In genomic region chrX:120560842-120561633, GRCh38 we compare ENCODE assay signal across 8 cellular contexts. TPM values are rescaled to one million over a fixed set of nuclear protein-coding genes. Genes with fewer than 3 reads are reported as not detected.
A peak's percentile ranks its signal among the peaks of the same experiment; 100 is the strongest.
DNase-seq lines count a peak whose midpoint lies in the region; TF ChIP-seq lines count a peak whose summit lies in the region.

Gene CUL4B, minus strand, starts transcription at chrX:120560962. Its CDS starts 324 bp downstream, at chrX:120560638.

- no peaks in the 10 kb centered on the region for H3K36me3 ChIP-seq in CD8-positive, alpha-beta memory T cell (ENCODE audit: insufficient read depth, low read length)

- peak within 1 kb of the TSS; percentile 94 for H3K27ac ChIP-seq in CD8-positive, alpha-beta memory T cell (ENCODE audit: low read depth, low read length)

- H3K9me3 Mint-ChIP-seq in CD8-positive, alpha-beta memory T cell = no peaks in the 10 kb centered on the region

- peaks cover 20 to 39% (median 39%) of the 10 kb centered on the region in 3 donors for H3K4me1 Mint-ChIP-seq in CD8-positive, alpha-beta memory T cell

- H3K4me3 ChIP-seq in CD8-positive, alpha-beta memory T cell (ENCODE audit: low read length) = peak within 1 kb of the TSS; percentile 84

- peak within 1 kb of the TSS; percentile 92 to 99 (median 96) for H3K27ac Mint-ChIP-seq in CD8-positive, alpha-beta memory T cell

- H3K36me3 Mint-ChIP-seq in CD8-positive, alpha-beta memory T cell = peaks cover 0 to 20% (median 0%) of the 10 kb centered on the region in 3 donors

- TF ChIP-seq CTCF in GM20000 (IDR thresholded peaks at IDR 0.05; ENCODE audit: extremely low read depth, missing control alignments) = no peak

- no peaks in the 10 kb centered on the region for H3K9me3 ChIP-seq in CD8-positive, alpha-beta memory T cell (ENCODE audit: low read length)

- CTCF ChIA-PET in CD8-positive, alpha-beta memory T cell (lab: Charles Lee) = interaction anchor here (1.1 to 1.2 kb wide), 2 partner anchors 43 to 85 kb away, joined by 3 to 4 read pairs; partner anchors contain the start of gene MCTS1
- CTCF ChIA-PET in activated CD8-positive, alpha-beta memory T cell treated with anti-CD3 and anti-CD28 coated beads for 36 hours (lab: Charles Lee) = interaction anchor here (1.2 kb wide), 1 partner anchor 43 kb away, joined by 3 read pairs; no protein-coding TSS in a partner anchor

- H3K27me3 Mint-ChIP-seq in CD8-positive, alpha-beta memory T cell = peaks cover 0 to 2% of the 10 kb centered on the region in 2 donors

- H3K27me3 ChIP-seq in CD8-positive, alpha-beta memory T cell (ENCODE audit: insufficient read depth, low read length, poor library complexity, severe bottlenecking) = no peaks in the 10 kb centered on the region

- DNase-seq in CD8-positive, alpha-beta memory T cell = peak; percentile 84 to 95 (median 89)
- peak; percentile 77 for DNase-seq in GM20000 (ENCODE audit: low spot score)
- peak; percentile 90 for DNase-seq in HT-29 (ENCODE audit: low spot score)
- peak; percentile 80 for DNase-seq in NK-92 treated with Interleukin-12 subunit alpha and Interleukin-12 subunit beta, amount 100 ng/mL, for 24 hours (lab: John Stamatoyannopoulos, UW)
- peak; percentile 89 for DNase-seq in effector CD8-positive, alpha-beta T cell (lab: John Stamatoyannopoulos, UW)
- peak; percentile 95 for DNase-seq in medulla oblongata (ENCODE audit: extremely low spot score)
- DNase-seq in stimulated activated CD4-positive, alpha-beta T cell treated with anti-CD3 and anti-CD28 coated beads, TNF-alpha, amount 100 ng/mL, for 48 hours (ENCODE audit: low read depth in 3 of 3) = peak; percentile 78 to 87 (median 78)

- POLR2A ChIA-PET in CD8-positive, alpha-beta memory T cell (lab: Charles Lee) = interaction anchor here (0.6 to 2.5 kb wide), 8 partner anchors 10 to 426 kb away, joined by 3 to 39 read pairs (median 6); partner anchors contain the start of genes C1GALT1C1 and MCTS1
- POLR2A ChIA-PET in activated CD8-positive, alpha-beta memory T cell treated with anti-CD3 and anti-CD28 coated beads for 36 hours (lab: Charles Lee) = interaction anchor here (0.5 to 2.2 kb wide), 5 partner anchors 8 to 67 kb away, joined by 5 to 16 read pairs (median 6); partner anchors contain the start of gene MCTS1

- peak within 1 kb of the TSS; percentile 91 to 99 (median 96) for H3K4me3 Mint-ChIP-seq in CD8-positive, alpha-beta memory T cell

- H3K4me1 ChIP-seq in CD8-positive, alpha-beta memory T cell (ENCODE audit: insufficient read depth, low read length) = peaks cover 25% of the 10 kb centered on the region

RNA-seq across cellular contexts. Expression of gene CUL4B, which starts in this region (rescaled TPM):
- 10 to 100 TPM; 26.4 to 28.9 TPM for total RNA-seq in CD8-positive, alpha-beta memory T cell
- polyA plus RNA-seq in CD8-positive, alpha-beta memory T cell = 21.8 TPM
- 8.5 and 9.4 TPM in 2 replicates for total RNA-seq in HT-29 (2014; rRNA removed; shearing (Covaris generic))
- 10 to 100 TPM; 24.3 to 24.7 TPM for total RNA-seq in activated CD8-positive, alpha-beta memory T cell treated with anti-CD3 and anti-CD28 coated beads for 36 hours

Comparison
In these comparisons a context has a peak if more than half of its experiments do, and no peak if none do; other contexts are left out.
1. Peak in every context shown above with its lines: DNase-seq, H3K4me3 ChIP-seq and H3K27ac ChIP-seq.